ENCODE assay signal across 9 cellular contexts in genomic region chr4:127604949-127605709, GRCh38. TPM values are rescaled to one million over a fixed set of nuclear protein-coding genes. Genes with fewer than 3 reads are reported as not detected.
DNase-seq lines count a peak whose midpoint lies in the region; ATAC-seq and TF ChIP-seq lines count a peak whose summit lies in the region.
"Had no signal": no experiment of that assay in that cellular context is flagged by ENCODE, and none has a peak within 500 bp of the region (broad histone marks: within the 10 kb centered on the region; RNA-seq: fewer than 3 reads in every experiment).

No MANE protein-coding gene starts in this region.

- CTCF ChIA-PET in AG04450 (lab: Charles Lee): interaction anchor here (0.5 to 5.7 kb wide), 7 partner anchors 10 to 177 kb away, joined by 4 to 201 read pairs (median 7); partner anchors contain the start of genes HSPA4L and SLC25A31

- no peak overlapping the region for H3K27ac Mint-ChIP-seq in natural killer cell treated with Interleukin-12 subunit alpha and Interleukin-12 subunit beta and Interleukin-15 and Interleukin-18, amount 100 ng/mL, for 72 hours

- H3K4me3 ChIP-seq in AG04450 (ENCODE audit: low read depth, low read length): no peak overlapping the region
- no peak overlapping the region for H3K4me3 ChIP-seq in fibroblast of mammary gland (ENCODE audit: control insufficient read depth, low read depth, low read length)

- no peaks in the 10 kb centered on the region for H3K9me3 ChIP-seq in AG04450 (ENCODE audit: control insufficient read depth, insufficient read depth, low read length)

- POLR2A ChIA-PET in AG04450 (lab: Yijun Ruan, JAX): no interaction called here

- H3K36me3 Mint-ChIP-seq in natural killer cell treated with Interleukin-12 subunit alpha and Interleukin-12 subunit beta and Interleukin-15 and Interleukin-18, amount 100 ng/mL, for 72 hours: no peaks in the 10 kb centered on the region

- H3K4me3 Mint-ChIP-seq in natural killer cell treated with Interleukin-12 subunit alpha and Interleukin-12 subunit beta and Interleukin-15 and Interleukin-18, amount 100 ng/mL, for 72 hours: no peak overlapping the region
- H3K4me3 Mint-ChIP-seq: central memory CD8-positive, alpha-beta T cell had no signal

- ATAC-seq in GM18858 (IDR thresholded peaks at IDR 0.05; ENCODE audit: unreplicated experiment): no peak
- no peak for ATAC-seq in natural killer cell treated with Interleukin-12 subunit alpha and Interleukin-12 subunit beta and Interleukin-15 and Interleukin-18, amount 100 ng/mL, for 72 hours

- no peaks in the 10 kb centered on the region for H3K9me3 Mint-ChIP-seq in natural killer cell treated with Interleukin-12 subunit alpha and Interleukin-12 subunit beta and Interleukin-15 and Interleukin-18, amount 100 ng/mL, for 72 hours
- H3K9me3 Mint-ChIP-seq: central memory CD8-positive, alpha-beta T cell had no signal

- H3K4me1 Mint-ChIP-seq in natural killer cell treated with Interleukin-12 subunit alpha and Interleukin-12 subunit beta and Interleukin-15 and Interleukin-18, amount 100 ng/mL, for 72 hours (ENCODE audit: low read depth in 2 of 2): no peaks in the 10 kb centered on the region
- H3K4me1 Mint-ChIP-seq: central memory CD8-positive, alpha-beta T cell had no signal

- DNase-seq in AG04450 (ENCODE audit: low read depth, low spot score) (no peak), HT-29 (ENCODE audit: low spot score) (peak; percentile 47), RKO (ENCODE audit: low spot score) (peak; percentile 58), fibroblast of mammary gland (ENCODE audit: low read depth) (peak; percentile 60), renal cortical epithelial cell (ENCODE audit: low read depth) (peak; percentile 53)
- no peak for DNase-seq in natural killer cell treated with Interleukin-12 subunit alpha and Interleukin-12 subunit beta and Interleukin-15 and Interleukin-18, amount 100 ng/mL, for 72 hours (ENCODE audit: low spot score)
- DNase-seq in activated CD4-positive, alpha-beta T cell treated with anti-CD3 and anti-CD28 coated beads, Interleukin-2, amount 50 U/mL, for 48 hours: no peak

- H3K27ac ChIP-seq in AG04450 (ENCODE audit: low read depth, low read length): no peak overlapping the region

- peaks cover 0 to 10% of the 10 kb centered on the region in 2 donors for H3K27me3 Mint-ChIP-seq in natural killer cell treated with Interleukin-12 subunit alpha and Interleukin-12 subunit beta and Interleukin-15 and Interleukin-18, amount 100 ng/mL, for 72 hours

- no peaks in the 10 kb centered on the region for H3K27me3 ChIP-seq in AG04450 (ENCODE audit: control insufficient read depth, insufficient read depth, low read length)

- TF ChIP-seq CTCF in AG04450 (IDR thresholded peaks at IDR 0.05; ENCODE audit: low read depth, low read length): peak; percentile 43
- TF ChIP-seq CTCF in fibroblast of mammary gland (conservative IDR thresholded peaks at IDR 0.05; ENCODE audit: control insufficient read depth, insufficient read depth, low read depth, low read length): peak; percentile 43

RNA-seq across cellular contexts. Expression of gene INTU, which starts 27.6 kb away (rescaled TPM):
- polyA plus RNA-seq in AG04450 (2011; rRNA removed): 7.8 and 11.1 TPM in 2 replicates
- polyA minus RNA-seq in AG04450 (2011; rRNA and poly(A)+ RNA removed): 10.9 and 18.0 TPM in 2 replicates
- 1.5 and 2.4 TPM in 2 replicates for total RNA-seq in HT-29 (2014; rRNA removed; shearing (Covaris generic))
- 4.2 and 12.0 TPM in 2 replicates for total RNA-seq in renal cortical epithelial cell
- total RNA-seq in natural killer cell treated with Interleukin-12 subunit alpha and Interleukin-12 subunit beta and Interleukin-15 and Interleukin-18, amount 100 ng/mL, for 72 hours: under 1 TPM; 0.50 to 0.81 TPM

Comparison
In these comparisons a context has a peak if more than half of its experiments do, and no peak if none do; other contexts are left out.
1. DNase-seq: peak in HT-29 (single experiment), RKO (single experiment), fibroblast of mammary gland (single experiment) and renal cortical epithelial cell (single experiment); none in AG04450 (single experiment), natural killer cell treated with Interleukin-12 subunit alpha and Interleukin-12 subunit beta and Interleukin-15 and Interleukin-18, amount 100 ng/mL, for 72 hours (single experiment) and activated CD4-positive, alpha-beta T cell treated with anti-CD3 and anti-CD28 coated beads, Interleukin-2, amount 50 U/mL, for 48 hours (0 of 2).